Comparison of ENCODE assay signal across 14 cellular contexts in the genomic region with DNA sequence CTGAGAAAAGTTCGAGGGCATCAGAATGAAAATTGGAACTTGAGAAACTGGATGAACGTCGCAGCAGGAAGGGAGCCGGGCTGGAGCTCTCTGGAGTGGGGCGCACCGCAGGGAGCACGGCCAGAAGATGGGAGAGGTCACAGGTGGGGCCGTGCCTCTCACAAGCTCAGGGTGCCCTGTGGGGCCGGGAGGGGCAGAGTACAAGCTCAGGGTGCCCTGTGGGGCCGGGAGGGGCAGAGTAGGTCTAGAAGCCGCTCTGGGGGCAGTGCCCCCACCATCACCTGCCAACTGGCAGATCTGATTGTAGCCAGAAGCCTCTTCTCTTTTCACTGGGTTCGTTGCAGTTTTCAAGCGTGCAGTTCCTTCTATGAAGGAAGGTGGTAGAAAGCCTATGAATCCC.
DNase-seq lines count a peak whose midpoint lies in the region; ATAC-seq, FAIRE-seq and TF ChIP-seq lines count a peak whose summit lies in the region.
"Had no signal": no experiment of that assay in that cellular context is flagged by ENCODE, and none has a peak within 500 bp of the region (broad histone marks: within the 10 kb centered on the region; RNA-seq: fewer than 3 reads in every experiment).

No MANE protein-coding gene starts in this region.

- H3K27ac ChIP-seq in BLaER1 treated with 17β-estradiol and CSF1 and Interleukin-3, amounts not matched to agents 10 nM and 100 nM: peak overlapping the region in 7 of 11 experiments; percentile 39 to 79 (median 69); a peak in 8 of 22 replicates
- H3K27ac ChIP-seq in DOHH2 (ENCODE audit: low read depth, low read length) (peak overlapping the region; percentile 92; the same call in 1 of the 2 replicates), SJCRH30 (no peak overlapping the region), dorsolateral prefrontal cortex (peak overlapping the region in 3 of 59 donors; percentile 2 to 16 (median 4))
- H3K27ac ChIP-seq: RWPE1, VCaP had no signal

- no peak for TF ChIP-seq CTCF in DOHH2 (IDR thresholded peaks at IDR 0.05; ENCODE audit: low read depth, low read length, poor library complexity, severe bottlenecking)
- TF ChIP-seq CTCF in dorsolateral prefrontal cortex (IDR thresholded peaks at IDR 0.05 in 54 of 56, conservative IDR thresholded peaks at IDR 0.05 in 2 of 56; ENCODE audit: low read depth in 1 of 56, partially characterized antibody in 56 of 56): no peak

- H3K79me2 ChIP-seq in DOHH2 (ENCODE audit: control insufficient read depth, low read length): no peaks in the 10 kb centered on the region

- H3K4me3 ChIP-seq in BLaER1 treated with 17β-estradiol and CSF1 and Interleukin-3, amounts not matched to agents 10 nM and 100 nM: no peak overlapping the region; a peak in 2 of 20 replicates
- H3K4me3 ChIP-seq in DOHH2 (ENCODE audit: low read length) (peak overlapping the region; percentile 31; the same call in 1 of the 2 replicates), SJCRH30 (no peak overlapping the region), dorsolateral prefrontal cortex (no peak overlapping the region)
- H3K4me3 ChIP-seq: left lung had no signal

- POLR2A ChIA-PET in naive thymus-derived CD8-positive, alpha-beta T cell (lab: Charles Lee): interaction anchor here (0.8 to 0.9 kb wide), 3 partner anchors 52 to 190 kb away, joined by 3 read pairs; no protein-coding TSS in a partner anchor

- no peak for DNase-seq in activated T-helper 2 cell treated with anti-CD3 and anti-CD28 coated beads, Interferon-gamma antibody, Interleukin-2, Interleukin-4, amounts not matched to agents 10 μg/mL and 5 μg/mL and 100 μg/mL, durations not matched to agents 14 hours and 24 hours and 36 hours (ENCODE audit: low spot score)
- no peak for DNase-seq in naive thymus-derived CD8-positive, alpha-beta T cell
- DNase-seq in SJCRH30 (no peak), dorsolateral prefrontal cortex (no peak), GM12891 (ENCODE audit: insufficient read length, low spot score) (no peak)
- DNase-seq: DMS 273 treated with DMSO at 0.1 percent for 48 hours, left lung, NCI-H446, occipital lobe had no signal

- intact Hi-C loops in activated T-helper 2 cell treated with anti-CD3 and anti-CD28 coated beads, Interferon-gamma antibody, Interleukin-2, Interleukin-4, amounts not matched to agents 10 μg/mL and 5 μg/mL and 100 μg/mL, durations not matched to agents 14 hours and 24 hours and 36 hours (cut with micrococcal nuclease): loop anchor here (1.0 to 5.0 kb wide), 6 partner anchors 98 to 887 kb away; no protein-coding TSS in a partner anchor
- intact Hi-C loops in dorsolateral prefrontal cortex (cut with DNase I): loop anchor here in 1 of 2 donors (5.0 kb wide), 1 partner anchor 60 kb away; the partner anchor contains the start of gene SNX9

- no peaks in the 10 kb centered on the region for H3K36me3 Mint-ChIP-seq in activated T-helper 2 cell treated with anti-CD3 and anti-CD28 coated beads, Interferon-gamma antibody, Interleukin-2, Interleukin-4, amounts not matched to agents 10 μg/mL and 5 μg/mL and 100 μg/mL, durations not matched to agents 14 hours and 24 hours and 36 hours (ENCODE audit: low read depth)
- H3K36me3 Mint-ChIP-seq in naive thymus-derived CD8-positive, alpha-beta T cell: no peaks in the 10 kb centered on the region

- H3K9me3 ChIP-seq in BLaER1 treated with 17β-estradiol and CSF1 and Interleukin-3, amounts not matched to agents 10 nM and 100 nM (replicated peaks in 1 of 11): no peaks in the 10 kb centered on the region
- H3K9me3 ChIP-seq in DOHH2 (ENCODE audit: control insufficient read depth, insufficient read depth, low read length) (no peaks in the 10 kb centered on the region), SJCRH30 (replicated peaks) (no peaks in the 10 kb centered on the region)
- H3K9me3 ChIP-seq: left lung had no signal

- peaks cover 0 to 19% (median 0%) of the 10 kb centered on the region in 11 experiments; a peak in 3 of 22 replicates for H4K20me1 ChIP-seq in BLaER1 treated with 17β-estradiol and CSF1 and Interleukin-3, amounts not matched to agents 10 nM and 100 nM
- peaks cover 9% of the 10 kb centered on the region for H4K20me1 ChIP-seq in DOHH2 (ENCODE audit: control insufficient read depth, insufficient read depth, low read depth, low read length)

- H3K9me2 ChIP-seq in DOHH2 (replicated peaks; ENCODE audit: control insufficient read depth, low read length): no peaks in the 10 kb centered on the region

- peak overlapping the region; percentile 53 for H3K4me3 Mint-ChIP-seq in activated T-helper 2 cell treated with anti-CD3 and anti-CD28 coated beads, Interferon-gamma antibody, Interleukin-2, Interleukin-4, amounts not matched to agents 10 μg/mL and 5 μg/mL and 100 μg/mL, durations not matched to agents 14 hours and 24 hours and 36 hours (ENCODE audit: low read depth)
- peak overlapping the region in 9 of 10 donors; percentile 54 to 85 (median 64) for H3K4me3 Mint-ChIP-seq in naive thymus-derived CD8-positive, alpha-beta T cell

- peak overlapping the region; percentile 81 to 97 (median 92) for H3K4me2 ChIP-seq in BLaER1 treated with 17β-estradiol and CSF1 and Interleukin-3, amounts not matched to agents 10 nM and 100 nM
- peak overlapping the region; percentile 88 for H3K4me2 ChIP-seq in DOHH2 (ENCODE audit: low read length)

- peaks cover 23% of the 10 kb centered on the region for H3K27me3 Mint-ChIP-seq in activated T-helper 2 cell treated with anti-CD3 and anti-CD28 coated beads, Interferon-gamma antibody, Interleukin-2, Interleukin-4, amounts not matched to agents 10 μg/mL and 5 μg/mL and 100 μg/mL, durations not matched to agents 14 hours and 24 hours and 36 hours (ENCODE audit: low read depth)
- H3K27me3 Mint-ChIP-seq in naive thymus-derived CD8-positive, alpha-beta T cell: no peaks in the 10 kb centered on the region

- peak overlapping the region; percentile 92 for H3K27ac Mint-ChIP-seq in activated T-helper 2 cell treated with anti-CD3 and anti-CD28 coated beads, Interferon-gamma antibody, Interleukin-2, Interleukin-4, amounts not matched to agents 10 μg/mL and 5 μg/mL and 100 μg/mL, durations not matched to agents 14 hours and 24 hours and 36 hours
- peak overlapping the region; percentile 85 to 98 (median 96) for H3K27ac Mint-ChIP-seq in naive thymus-derived CD8-positive, alpha-beta T cell

- FAIRE-seq in GM12891 (lab: Jason Lieb, UNC): no peak

- no peak for TF ChIP-seq POLR2A in GM12891 (IDR thresholded peaks at IDR 0.05; ENCODE audit: low read depth, low read length)

- ATAC-seq in naive thymus-derived CD8-positive, alpha-beta T cell: no peak
- no peak for ATAC-seq in GM19463 (IDR thresholded peaks at IDR 0.05; ENCODE audit: unreplicated experiment)

- H3F3A ChIP-seq in DOHH2 (ENCODE audit: control insufficient read depth, insufficient read depth): peaks cover 22% of the 10 kb centered on the region

- peaks cover 65 to 80% (median 73%) of the 10 kb centered on the region in 10 experiments for H3K4me1 ChIP-seq in BLaER1 treated with 17β-estradiol and CSF1 and Interleukin-3, amounts not matched to agents 10 nM and 100 nM
- H3K4me1 ChIP-seq in DOHH2 (ENCODE audit: control insufficient read depth, low read length) (peaks cover 71% of the 10 kb centered on the region), SJCRH30 (peaks cover 26% of the 10 kb centered on the region)

- peaks cover 0 to 32% (median 0%) of the 10 kb centered on the region in 11 experiments; a peak in 6 of 22 replicates for H3K27me3 ChIP-seq in BLaER1 treated with 17β-estradiol and CSF1 and Interleukin-3, amounts not matched to agents 10 nM and 100 nM
- H3K27me3 ChIP-seq in DOHH2 (ENCODE audit: control insufficient read depth, low read length) (peaks cover 60% of the 10 kb centered on the region), SJCRH30 (no peaks in the 10 kb centered on the region), dorsolateral prefrontal cortex (no peaks in the 10 kb centered on the region)
- H3K27me3 ChIP-seq: left lung had no signal

- H3K36me3 ChIP-seq in BLaER1 treated with 17β-estradiol and CSF1 and Interleukin-3, amounts not matched to agents 10 nM and 100 nM: no peaks in the 10 kb centered on the region
- no peaks in the 10 kb centered on the region for H3K36me3 ChIP-seq in DOHH2 (ENCODE audit: control insufficient read depth, low read length)
- no peaks in the 10 kb centered on the region for H3K36me3 ChIP-seq in SJCRH30
- H3K36me3 ChIP-seq: left lung had no signal

- H3K4me1 Mint-ChIP-seq in activated T-helper 2 cell treated with anti-CD3 and anti-CD28 coated beads, Interferon-gamma antibody, Interleukin-2, Interleukin-4, amounts not matched to agents 10 μg/mL and 5 μg/mL and 100 μg/mL, durations not matched to agents 14 hours and 24 hours and 36 hours (ENCODE audit: low read depth): peaks cover 72% of the 10 kb centered on the region
- peaks cover 51 to 91% (median 81%) of the 10 kb centered on the region in 4 donors for H3K4me1 Mint-ChIP-seq in naive thymus-derived CD8-positive, alpha-beta T cell

- H3K9ac ChIP-seq in BLaER1 treated with 17β-estradiol and CSF1 and Interleukin-3, amounts not matched to agents 10 nM and 100 nM: peak overlapping the region in 3 of 11 experiments; percentile 60 to 81 (median 61); a peak in 5 of 22 replicates

- H3K9me3 Mint-ChIP-seq in activated T-helper 2 cell treated with anti-CD3 and anti-CD28 coated beads, Interferon-gamma antibody, Interleukin-2, Interleukin-4, amounts not matched to agents 10 μg/mL and 5 μg/mL and 100 μg/mL, durations not matched to agents 14 hours and 24 hours and 36 hours: no peaks in the 10 kb centered on the region
- H3K9me3 Mint-ChIP-seq in naive thymus-derived CD8-positive, alpha-beta T cell: no peaks in the 10 kb centered on the region

TF ChIP-seq in GM12891, 5 proteins besides CTCF, POLR2A, EP300 and RAD21:
- no peak for TF ChIP-seq POLR2AphosphoS5 (IDR thresholded peaks at IDR 0.05; ENCODE audit: low read depth, low read length)
TF ChIP-seq in GM12891: peak in this region for 0.
